9 cellular contexts compared by ENCODE assay signal in genomic region chrX:67544281-67544680, GRCh38. TPM values are rescaled to one million over a fixed set of nuclear protein-coding genes. Genes with fewer than 3 reads are reported as not detected.
DNase-seq lines count a peak whose midpoint lies in the region; ATAC-seq and TF ChIP-seq lines count a peak whose summit lies in the region.
"Had no signal": no experiment of that assay in that cellular context is flagged by ENCODE, and none has a peak within 500 bp of the region (broad histone marks: within the 10 kb centered on the region; RNA-seq: fewer than 3 reads in every experiment).

No MANE protein-coding gene starts in this region.

- H3K27ac Mint-ChIP-seq in GM23338 (no peak overlapping the region), WTC11 (no peak overlapping the region)
- H3K27ac Mint-ChIP-seq: memory B cell had no signal

- under 1% methylated on average over 20 of the region's 21 CpGs for WGBS in right cardiac atrium

- peaks cover 13% of the 10 kb centered on the region for H3K27me3 ChIP-seq in GM23338 (ENCODE audit: insufficient read depth)
- H3K27me3 ChIP-seq in right cardiac atrium (ENCODE audit: control insufficient read depth, insufficient read depth), result no peaks in the 10 kb centered on the region

- H3K4me3 ChIP-seq in GM23338 (peak overlapping the region; percentile 73), right cardiac atrium (ENCODE audit: low read length) (peak overlapping the region; percentile 63)

- no peaks in the 10 kb centered on the region for H3K9me2 ChIP-seq in GM23338 (ENCODE audit: insufficient read depth)

- H3K9me3 Mint-ChIP-seq in GM23338 (no peaks in the 10 kb centered on the region), WTC11 (peaks cover 4% of the 10 kb centered on the region)
- H3K9me3 Mint-ChIP-seq: memory B cell had no signal

- CTCF ChIA-PET in WTC11 (lab: Charles Lee), result no interaction called here

- POLR2A ChIA-PET in WTC11 (lab: Charles Lee), result no interaction called here

- H4K20me1 ChIP-seq in GM23338 (replicated peaks; ENCODE audit: insufficient read depth), result no peaks in the 10 kb centered on the region

- H3K36me3 Mint-ChIP-seq in GM23338 (ENCODE audit: low read depth) (no peaks in the 10 kb centered on the region), WTC11 (no peaks in the 10 kb centered on the region)
- H3K36me3 Mint-ChIP-seq: memory B cell had no signal

- peak; percentile 31 for DNase-seq in GM23338 (ENCODE audit: low spot score)
- peak; percentile 16 for DNase-seq in WTC11 (ENCODE audit: low spot score)
- DNase-seq in right cardiac atrium, result peak; percentile 26 to 71 (median 69)
- DNase-seq in sciatic nerve (ENCODE audit: low spot score), result peak; percentile 58
- DNase-seq in stimulated activated CD4-positive, alpha-beta T cell treated with anti-CD3 and anti-CD28 coated beads, Interleukin-1b, Interleukin-23, amount 100 ng/mL, for 48 hours, result no peak
- DNase-seq in GM20000 (ENCODE audit: low spot score), result no peak
- no peak for DNase-seq in NCI-H187 treated with DMSO at 0.1 percent for 48 hours (lab: John Stamatoyannopoulos, UW)
- no peak for DNase-seq in pons (ENCODE audit: low spot score)

- H3K4me3 Mint-ChIP-seq in GM23338, result peak overlapping the region; percentile 83
- peak overlapping the region; percentile 82 for H3K4me3 Mint-ChIP-seq in WTC11
- H3K4me3 Mint-ChIP-seq: memory B cell had no signal

- no peak overlapping the region for H3K27ac ChIP-seq in GM23338 (ENCODE audit: low read depth)
- H3K27ac ChIP-seq in right cardiac atrium (ENCODE audit: low read length), result peak overlapping the region; percentile 89

- peak overlapping the region; percentile 83 for H3K4me2 ChIP-seq in GM23338

- no peaks in the 10 kb centered on the region for H3K36me3 ChIP-seq in GM23338 (ENCODE audit: insufficient read depth)

- intact Hi-C loops in right cardiac atrium (cut with DNase I), result no loop called here
- intact Hi-C loops in sciatic nerve (cut with DNase I), result no loop called here

- no peaks in the 10 kb centered on the region for H3F3A ChIP-seq in GM23338 (replicated peaks; ENCODE audit: low read depth)

- H3K4me1 ChIP-seq in GM23338 (ENCODE audit: insufficient read depth) (peaks cover 10% of the 10 kb centered on the region), right cardiac atrium (ENCODE audit: control insufficient read depth, insufficient read depth, low read length) (no peaks in the 10 kb centered on the region)

- H3K27me3 Mint-ChIP-seq in GM23338 (ENCODE audit: insufficient read depth, low read depth, poor library complexity), result peaks cover 9% of the 10 kb centered on the region
- peaks cover 16% of the 10 kb centered on the region for H3K27me3 Mint-ChIP-seq in WTC11 (ENCODE audit: low read depth)

- ATAC-seq in GM23338 (peak; percentile 21), WTC11 (peak; percentile 3; the same call in 1 of the 2 replicates), right cardiac atrium (peak; percentile 45 to 47), sciatic nerve (peak; percentile 45)

- TF ChIP-seq CTCF in GM23338 (conservative IDR thresholded peaks at IDR 0.05; ENCODE audit: low read depth in 2 of 2), result no peak
- no peak for TF ChIP-seq CTCF in WTC11 (IDR thresholded peaks at IDR 0.05)
- no peak for TF ChIP-seq CTCF in GM20000 (IDR thresholded peaks at IDR 0.05; ENCODE audit: extremely low read depth, missing control alignments)

- no peak overlapping the region for H2AFZ ChIP-seq in GM23338

- no peaks in the 10 kb centered on the region for H3K9me3 ChIP-seq in right cardiac atrium (ENCODE audit: control insufficient read depth, low read length)

- H3K4me1 Mint-ChIP-seq in GM23338 (peaks cover 22% of the 10 kb centered on the region), WTC11 (peaks cover 34% of the 10 kb centered on the region)
- H3K4me1 Mint-ChIP-seq: memory B cell had no signal

- H3K79me2 ChIP-seq in GM23338 (replicated peaks; ENCODE audit: insufficient read depth), result peaks cover 32% of the 10 kb centered on the region

TF ChIP-seq in GM23338, 12 proteins besides CTCF, POLR2A, EP300 and RAD21:
- TF ChIP-seq JUNB (IDR thresholded peaks at IDR 0.05; ENCODE audit: unreplicated experiment), result no peak
- no peak for TF ChIP-seq REST (IDR thresholded peaks at IDR 0.05; ENCODE audit: unreplicated experiment)
- TF ChIP-seq NANOG (IDR thresholded peaks at IDR 0.05; ENCODE audit: borderline replicate concordance), result no peak
- TF ChIP-seq POLR2AphosphoS5 (IDR thresholded peaks at IDR 0.05; ENCODE audit: low read depth), result no peak
- no peak for TF ChIP-seq STAT1 (IDR thresholded peaks at IDR 0.05; ENCODE audit: unreplicated experiment)
- no peak for TF ChIP-seq CREB1 (CRISPR knock-in tag; IDR thresholded peaks at IDR 0.05; ENCODE audit: low read depth)
- no peak for TF ChIP-seq ZNF331 (CRISPR knock-in tag; IDR thresholded peaks at IDR 0.05; ENCODE audit: low read depth)

TF ChIP-seq in WTC11, 78 proteins besides CTCF, POLR2A, EP300 and RAD21:
- TF ChIP-seq JAZF1 (CRISPR knock-in tag; IDR thresholded peaks at IDR 0.05), result no peak
- no peak for TF ChIP-seq CBFB (CRISPR knock-in tag; IDR thresholded peaks at IDR 0.05; ENCODE audit: low read depth)
- TF ChIP-seq OVOL2 (CRISPR knock-in tag; IDR thresholded peaks at IDR 0.05; ENCODE audit: borderline replicate concordance), result no peak
- TF ChIP-seq FOXP1 (CRISPR knock-in tag; IDR thresholded peaks at IDR 0.05; ENCODE audit: borderline replicate concordance), result no peak
- TF ChIP-seq USF1 (CRISPR knock-in tag; IDR thresholded peaks at IDR 0.05), result no peak
- TF ChIP-seq ZBTB21 (CRISPR knock-in tag; IDR thresholded peaks at IDR 0.05; ENCODE audit: borderline replicate concordance), result no peak
- TF ChIP-seq ZMAT4 (CRISPR knock-in tag; IDR thresholded peaks at IDR 0.05), result no peak
- no peak for TF ChIP-seq SOX15 (CRISPR knock-in tag; IDR thresholded peaks at IDR 0.05)

RNA-seq across cellular contexts. Expression of gene AR, which starts 0.5 kb away (rescaled TPM):
- 13.3 and 13.4 TPM in 2 replicates for total RNA-seq in GM23338 (2014; rRNA removed; shearing (Covaris generic))
- polyA plus RNA-seq in GM23338 (2016; fragmentation: Nextera tagmentation; extraction: Ambion mirVana) (11.2 and 11.8 TPM in 2 replicates), right cardiac atrium (3.4 TPM)
- total RNA-seq in WTC11 (2021) (8.5 to 10.3 TPM (median 9.5 TPM) in 3 replicates), right cardiac atrium (10 to 100 TPM; 13.1 to 20.5 (median 16.1) TPM), sciatic nerve (13.1 TPM)

Comparison
In these comparisons a context has a peak if more than half of its experiments do, and no peak if none do; other contexts are left out.
1. DNase-seq: peak in GM23338 (single experiment), WTC11 (single experiment), right cardiac atrium (3 of 3) and sciatic nerve (single experiment); none in stimulated activated CD4-positive, alpha-beta T cell treated with anti-CD3 and anti-CD28 coated beads, Interleukin-1b, Interleukin-23, amount 100 ng/mL, for 48 hours (single experiment), GM20000 (single experiment), NCI-H187 treated with DMSO at 0.1 percent for 48 hours (single experiment) and pons (single experiment).
2. Peak in every context shown above with its lines, with median percentiles within 50 percentile points of each other: ATAC-seq.